Comparison of ENCODE assay signal across 1 cellular context in genomic region chr4:135186002-135186401, GRCh38.
TF ChIP-seq lines count a peak whose summit lies in the region.

No MANE protein-coding gene starts in this region.

TF ChIP-seq in H1, 55 proteins besides CTCF, POLR2A, EP300 and RAD21 (continued from another document):
- peak; percentile 94 for TF ChIP-seq CHD7 (IDR thresholded peaks at IDR 0.05; ENCODE audit: insufficient replicate concordance, low read length)
- peak; percentile 30; the same call in 1 of the 2 replicates for TF ChIP-seq BACH1 (IDR thresholded peaks at IDR 0.05; ENCODE audit: low read length)
- TF ChIP-seq MAFK (IDR thresholded peaks at IDR 0.05; ENCODE audit: low read depth, low read length) = peak; percentile 28; the same call in 1 of the 2 replicates
- peak; percentile 18; the same call in 1 of the 2 replicates for TF ChIP-seq CEBPB (IDR thresholded peaks at IDR 0.05; ENCODE audit: low read depth, low read length)
- no peak for TF ChIP-seq CTBP2 (IDR thresholded peaks at IDR 0.05; ENCODE audit: borderline replicate concordance, insufficient read depth, insufficient read length, low read length)
- TF ChIP-seq SP1 (IDR thresholded peaks at IDR 0.05; ENCODE audit: low read depth, low read length) = peak; percentile 76
- no peak for TF ChIP-seq BCL11A (IDR thresholded peaks at IDR 0.05; ENCODE audit: low read depth in 2 of 2, low read length in 2 of 2)
- TF ChIP-seq RXRA (IDR thresholded peaks at IDR 0.05; ENCODE audit: insufficient read depth, low read depth, low read length) = no peak
- TF ChIP-seq EZH2 (IDR thresholded peaks at IDR 0.05; ENCODE audit: low read depth, low read length, severe bottlenecking) = no peak
- TF ChIP-seq POU5F1 (IDR thresholded peaks at IDR 0.05; ENCODE audit: low read depth, low read length) = 0 out of 2 replicates have a peak, but pooled peaks have one; percentile 22
- TF ChIP-seq HDAC2 (IDR thresholded peaks at IDR 0.05; ENCODE audit: borderline replicate concordance in 1 of 2, low read depth in 2 of 2, low read length in 2 of 2) = 0 out of 4 replicates have a peak, but pooled peaks of 1 of the 2 experiments have one; percentile 46
- TF ChIP-seq E2F6 (IDR thresholded peaks at IDR 0.05) = no peak
- TF ChIP-seq RBBP5 (IDR thresholded peaks at IDR 0.05; ENCODE audit: borderline replicate concordance, low read depth, low read length) = no peak
- TF ChIP-seq PHF8 (conservative IDR thresholded peaks at IDR 0.05; ENCODE audit: low read depth, low read length) = no peak
- TF ChIP-seq EGR1 (IDR thresholded peaks at IDR 0.05; ENCODE audit: borderline replicate concordance, low read depth, low read length) = peak; percentile 87
- TF ChIP-seq SRF (IDR thresholded peaks at IDR 0.05; ENCODE audit: low read depth, low read length) = no peak
- no peak for TF ChIP-seq SP2 (IDR thresholded peaks at IDR 0.05; ENCODE audit: low read length)
- TF ChIP-seq JUN (IDR thresholded peaks at IDR 0.05; ENCODE audit: low read depth, low read length) = no peak
